Comparison of ENCODE assay signal across 1 cellular context in the genomic region with DNA sequence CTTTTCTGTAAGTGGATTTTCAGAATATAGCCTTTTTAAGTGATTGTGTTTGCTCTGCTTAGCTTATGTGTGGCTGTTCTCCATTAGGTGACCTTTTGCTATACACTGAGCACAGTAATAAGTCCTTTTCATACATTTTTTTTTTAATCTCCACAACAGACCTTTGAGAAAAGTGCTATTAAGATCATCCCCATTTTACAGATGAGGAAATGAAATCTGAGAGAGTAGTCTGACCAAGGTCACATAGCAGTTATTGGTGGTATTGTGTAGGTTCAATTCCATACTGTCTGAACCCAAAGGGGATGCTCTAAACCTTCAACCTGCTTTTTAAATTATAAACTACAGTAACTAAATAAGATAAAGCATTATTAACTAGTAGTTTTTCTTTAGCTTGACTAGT.
TF ChIP-seq lines count a peak whose summit lies in the region.

No MANE protein-coding gene starts in this region.

TF ChIP-seq in GM23338, 12 proteins besides CTCF, POLR2A, EP300 and RAD21 (continued from another document):
- TF ChIP-seq, protein P1, sequence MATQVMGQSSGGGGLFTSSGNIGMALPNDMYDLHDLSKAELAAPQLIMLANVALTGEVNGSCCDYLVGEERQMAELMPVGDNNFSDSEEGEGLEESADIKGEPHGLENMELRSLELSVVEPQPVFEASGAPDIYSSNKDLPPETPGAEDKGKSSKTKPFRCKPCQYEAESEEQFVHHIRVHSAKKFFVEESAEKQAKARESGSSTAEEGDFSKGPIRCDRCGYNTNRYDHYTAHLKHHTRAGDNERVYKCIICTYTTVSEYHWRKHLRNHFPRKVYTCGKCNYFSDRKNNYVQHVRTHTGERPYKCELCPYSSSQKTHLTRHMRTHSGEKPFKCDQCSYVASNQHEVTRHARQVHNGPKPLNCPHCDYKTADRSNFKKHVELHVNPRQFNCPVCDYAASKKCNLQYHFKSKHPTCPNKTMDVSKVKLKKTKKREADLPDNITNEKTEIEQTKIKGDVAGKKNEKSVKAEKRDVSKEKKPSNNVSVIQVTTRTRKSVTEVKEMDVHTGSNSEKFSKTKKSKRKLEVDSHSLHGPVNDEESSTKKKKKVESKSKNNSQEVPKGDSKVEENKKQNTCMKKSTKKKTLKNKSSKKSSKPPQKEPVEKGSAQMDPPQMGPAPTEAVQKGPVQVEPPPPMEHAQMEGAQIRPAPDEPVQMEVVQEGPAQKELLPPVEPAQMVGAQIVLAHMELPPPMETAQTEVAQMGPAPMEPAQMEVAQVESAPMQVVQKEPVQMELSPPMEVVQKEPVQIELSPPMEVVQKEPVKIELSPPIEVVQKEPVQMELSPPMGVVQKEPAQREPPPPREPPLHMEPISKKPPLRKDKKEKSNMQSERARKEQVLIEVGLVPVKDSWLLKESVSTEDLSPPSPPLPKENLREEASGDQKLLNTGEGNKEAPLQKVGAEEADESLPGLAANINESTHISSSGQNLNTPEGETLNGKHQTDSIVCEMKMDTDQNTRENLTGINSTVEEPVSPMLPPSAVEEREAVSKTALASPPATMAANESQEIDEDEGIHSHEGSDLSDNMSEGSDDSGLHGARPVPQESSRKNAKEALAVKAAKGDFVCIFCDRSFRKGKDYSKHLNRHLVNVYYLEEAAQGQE (IDR thresholded peaks at IDR 0.05; ENCODE audit: unreplicated experiment), result no peak
- no peak for TF ChIP-seq EZH2phosphoT487 (IDR thresholded peaks at IDR 0.05; ENCODE audit: unreplicated experiment)
